32 cellular contexts compared by ENCODE assay signal in the genomic region with DNA sequence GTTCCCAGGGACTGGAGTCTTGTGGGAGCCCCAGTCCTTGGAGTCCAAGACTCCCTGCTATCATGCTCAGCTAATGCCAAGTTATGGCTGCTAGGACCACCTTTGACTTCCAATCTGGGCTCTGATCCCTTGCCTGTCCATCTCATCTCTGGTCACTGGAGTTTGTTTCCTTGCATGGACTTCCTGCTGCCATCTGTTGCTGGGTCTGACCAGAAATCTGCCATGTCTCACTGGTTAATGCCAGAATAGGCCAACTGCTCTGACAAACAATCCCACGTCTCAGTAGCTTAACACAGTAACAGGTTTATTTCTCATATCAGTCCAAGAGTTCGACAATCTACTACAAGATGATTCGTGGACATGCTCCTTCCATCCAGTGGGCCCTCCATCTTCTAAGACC.
"Had no signal": no experiment of that assay in that cellular context is flagged by ENCODE, and none has a peak within 500 bp of the region (broad histone marks: within the 10 kb centered on the region; RNA-seq: fewer than 3 reads in every experiment).

No MANE protein-coding gene starts in this region.

- H3K4me1 ChIP-seq: ascending aorta, breast epithelium, gastroesophageal sphincter had no signal

- H3K27ac ChIP-seq: ascending aorta, breast epithelium, cardiac muscle cell, esophagus muscularis mucosa, foreskin keratinocyte, gastroesophageal sphincter, WERI-Rb-1 had no signal

- H3K4me3 ChIP-seq: ascending aorta, breast epithelium, cardiac muscle cell, esophagus muscularis mucosa, gastroesophageal sphincter had no signal

- H3K9me3 ChIP-seq: ascending aorta, breast epithelium, esophagus muscularis mucosa, gastroesophageal sphincter had no signal

- FAIRE-seq: colon had no signal

- ATAC-seq: activated CD4-positive, CD25-positive, alpha-beta regulatory T cell treated with anti-CD3 and anti-CD28 coated beads, Interleukin-2, amount 50 U/mL, for 24 hours; activated CD8-positive, alpha-beta T cell treated with anti-CD3 and anti-CD28 coated beads for 36 hours; activated T-cell treated with anti-CD3 and anti-CD28 coated beads, Interleukin-2, amount 50 U/mL, for 4 hours; activated T-helper 17 cell treated with anti-CD3 and anti-CD28 coated beads, Interleukin-2, amount 50 U/mL, for 72 hours; effector memory CD8-positive, alpha-beta T cell; foreskin keratinocyte; gastroesophageal sphincter; T-helper 17 cell had no signal

- DNase-seq: activated B cell treated with CpG ODN at 0.5 μM for 24 hours; activated CD4-positive, alpha-beta T cell treated with anti-CD3 and anti-CD28 coated beads for 48 hours; activated CD4-positive, alpha-beta T cell treated with anti-CD3 and anti-CD28 coated beads, Interleukin-2, amount 50 U/mL, for 1 hour; activated CD4-positive, alpha-beta T cell treated with anti-CD3 and anti-CD28 coated beads, Interleukin-2, amount 50 U/mL, for 48 hours; activated CD8-positive, alpha-beta memory T cell treated with anti-CD3 and anti-CD28 coated beads for 24 hours; activated CD8-positive, alpha-beta T cell treated with anti-CD3 and anti-CD28 coated beads for 36 hours; activated effector memory CD4-positive, alpha-beta T cell treated with Interleukin-2 at 50 U/mL for 16 hours; activated gamma-delta T cell treated with Interleukin-2 at 50 U/mL for 16 hours; activated naive CD4-positive, alpha-beta T cell treated with anti-CD3 and anti-CD28 coated beads, Interleukin-2, amount 50 U/mL, for 16 hours; activated naive CD4-positive, alpha-beta T cell treated with Interleukin-2 at 50 U/mL for 16 hours; activated naive CD8-positive, alpha-beta T cell treated with anti-CD3 and anti-CD28 coated beads, Interleukin-2, amount 10 ng/mL, durations not matched to agents 7 days and 5 days; activated T-cell treated with anti-CD3 and anti-CD28 coated beads, Interleukin-2, amount 50 U/mL, for 4 hours; central memory CD4-positive, alpha-beta T cell; cortex of kidney; dermis blood vessel endothelial cell; effector CD4-positive, alpha-beta T cell; effector memory CD8-positive, alpha-beta T cell; erythroblast; foreskin keratinocyte; head of caudate nucleus; T-helper 1 cell; T-helper 17 cell; T1000; WERI-Rb-1 had no signal

- H3K36me3 ChIP-seq: ascending aorta, breast epithelium, cardiac muscle cell, esophagus muscularis mucosa, gastroesophageal sphincter, WERI-Rb-1 had no signal

- H3K27me3 ChIP-seq: ascending aorta, breast epithelium, cardiac muscle cell had no signal
